ENCODE assay signal across 14 cellular contexts in genomic region chr1:229191066-229191674, GRCh38.
DNase-seq lines count a peak whose midpoint lies in the region; ATAC-seq lines count a peak whose summit lies in the region.
"Had no signal": no experiment of that assay in that cellular context is flagged by ENCODE, and none has a peak within 500 bp of the region (broad histone marks: within the 10 kb centered on the region; RNA-seq: fewer than 3 reads in every experiment).

No MANE protein-coding gene starts in this region.

- peak; percentile 31 for DNase-seq in Caki2 (ENCODE audit: low read depth)
- peak; percentile 16 for DNase-seq in astrocyte of the hippocampus (ENCODE audit: low read depth, low spot score)
- no peak for DNase-seq in nucleus accumbens (lab: John Stamatoyannopoulos, UW)
- no peak for DNase-seq in left colon
- DNase-seq: anterior cingulate cortex, DMS79, hypothalamus, NCI-H2081 had no signal

- in situ Hi-C loops in Caki2 (cut with HindIII; ENCODE audit: low pct_unique_long_range_greater_than_20kb, low sequenced_read_pairs), result no loop called here

- peak overlapping the region; percentile 86 for H3K27ac ChIP-seq in HUES48 (ENCODE audit: low read depth, low read length)
- H3K27ac ChIP-seq: VCaP had no signal

- intact Hi-C loops in left colon (cut with DNase I, micrococcal nuclease), result no loop called here

- H3K4me1 ChIP-seq in HUES48 (ENCODE audit: control insufficient read depth, insufficient read depth, low read length) (peaks cover 25% of the 10 kb centered on the region), iPS-15b (ENCODE audit: control insufficient read depth, insufficient read depth, low read length) (peaks cover 3% of the 10 kb centered on the region)

- H3K36me3 ChIP-seq in HUES48 (ENCODE audit: control insufficient read depth, insufficient read depth, low read length) (no peaks in the 10 kb centered on the region), iPS-15b (ENCODE audit: control insufficient read depth, insufficient read depth, low read length) (no peaks in the 10 kb centered on the region)

- H3K27me3 ChIP-seq in HUES48 (ENCODE audit: control insufficient read depth, insufficient read depth, low read length) (no peaks in the 10 kb centered on the region), iPS-15b (ENCODE audit: control insufficient read depth, insufficient read depth, low read length) (no peaks in the 10 kb centered on the region)

- ATAC-seq in HG03565 (IDR thresholded peaks at IDR 0.05; ENCODE audit: unreplicated experiment), result no peak
- ATAC-seq in HG03342 (IDR thresholded peaks at IDR 0.05; ENCODE audit: unreplicated experiment), result no peak
- ATAC-seq in left colon, result no peak

- no peaks in the 10 kb centered on the region for H3K9me3 ChIP-seq in HUES48 (ENCODE audit: control insufficient read depth, insufficient read depth, low read length)
- no peaks in the 10 kb centered on the region for H3K9me3 ChIP-seq in iPS-15b (ENCODE audit: control insufficient read depth, insufficient read depth, low read length)

- H3K9ac ChIP-seq in HUES48 (ENCODE audit: low read depth, low read length) (no peak overlapping the region), iPS-15b (ENCODE audit: low read depth, low read length) (peak overlapping the region; percentile 12)

- H3K4me3 ChIP-seq in HUES48 (ENCODE audit: low read depth, low read length), result no peak overlapping the region
- H3K4me3 ChIP-seq in iPS-15b (ENCODE audit: low read depth, low read length), result no peak overlapping the region
- H3K4me3 ChIP-seq: lung had no signal

Comparison
In these comparisons a context has a peak if more than half of its experiments do, and no peak if none do; other contexts are left out.
1. DNase-seq: peak in Caki2 (single experiment) and astrocyte of the hippocampus (single experiment); none in nucleus accumbens (0 of 56) and left colon (0 of 2).